ENCODE assay signal across 1 cellular context in the genomic region with DNA sequence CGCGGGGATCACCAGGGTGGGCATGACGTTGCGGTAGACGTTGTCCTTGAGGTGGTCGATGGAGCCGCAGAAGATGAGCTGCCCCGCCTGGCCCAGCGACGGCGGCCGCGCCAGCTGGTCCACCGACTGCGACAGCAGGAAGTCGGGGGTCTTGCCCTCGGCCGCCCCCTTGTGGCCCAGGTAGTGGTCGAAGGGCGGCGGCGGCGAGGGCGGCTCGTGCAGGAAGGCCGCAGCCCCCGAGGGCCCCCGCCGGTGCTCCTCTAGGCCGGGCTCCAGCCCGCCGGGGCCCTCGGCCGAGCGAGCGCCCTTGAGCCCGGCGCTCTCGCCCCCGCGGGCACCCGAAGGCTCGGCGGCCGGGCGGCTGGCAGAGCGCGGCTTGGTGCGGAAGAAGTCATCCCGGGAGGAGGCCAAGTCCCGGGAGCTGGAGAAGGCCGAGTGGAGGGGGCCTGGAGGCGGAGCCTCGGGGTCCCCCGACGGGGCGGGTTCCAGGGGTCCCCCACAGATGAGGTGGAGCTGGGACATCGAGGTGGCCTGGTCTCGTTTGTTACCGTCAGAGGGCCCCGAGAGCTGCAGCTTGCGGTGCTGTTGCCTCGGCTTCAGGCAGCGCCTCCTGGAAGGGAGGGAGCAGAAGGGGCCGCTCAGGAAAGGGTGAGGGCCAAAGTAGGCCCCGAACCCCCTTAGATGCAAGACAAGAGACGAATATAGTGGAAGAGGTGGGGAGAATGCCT.
TF ChIP-seq lines count a peak whose summit lies in the region.

No MANE protein-coding gene starts in this region.

TF ChIP-seq in GM12878, 131 proteins besides CTCF, POLR2A, EP300 and RAD21:
- TF ChIP-seq BHLHE40 (IDR thresholded peaks at IDR 0.05; ENCODE audit: borderline replicate concordance in 1 of 2, low read depth in 2 of 2, low read length in 1 of 2): peak in 1 of 2 experiments; percentile 87; a peak in 2 of 4 replicates
- no peak for TF ChIP-seq STAT3 (IDR thresholded peaks at IDR 0.05; ENCODE audit: low read depth, low read length)
- TF ChIP-seq, protein P1, sequence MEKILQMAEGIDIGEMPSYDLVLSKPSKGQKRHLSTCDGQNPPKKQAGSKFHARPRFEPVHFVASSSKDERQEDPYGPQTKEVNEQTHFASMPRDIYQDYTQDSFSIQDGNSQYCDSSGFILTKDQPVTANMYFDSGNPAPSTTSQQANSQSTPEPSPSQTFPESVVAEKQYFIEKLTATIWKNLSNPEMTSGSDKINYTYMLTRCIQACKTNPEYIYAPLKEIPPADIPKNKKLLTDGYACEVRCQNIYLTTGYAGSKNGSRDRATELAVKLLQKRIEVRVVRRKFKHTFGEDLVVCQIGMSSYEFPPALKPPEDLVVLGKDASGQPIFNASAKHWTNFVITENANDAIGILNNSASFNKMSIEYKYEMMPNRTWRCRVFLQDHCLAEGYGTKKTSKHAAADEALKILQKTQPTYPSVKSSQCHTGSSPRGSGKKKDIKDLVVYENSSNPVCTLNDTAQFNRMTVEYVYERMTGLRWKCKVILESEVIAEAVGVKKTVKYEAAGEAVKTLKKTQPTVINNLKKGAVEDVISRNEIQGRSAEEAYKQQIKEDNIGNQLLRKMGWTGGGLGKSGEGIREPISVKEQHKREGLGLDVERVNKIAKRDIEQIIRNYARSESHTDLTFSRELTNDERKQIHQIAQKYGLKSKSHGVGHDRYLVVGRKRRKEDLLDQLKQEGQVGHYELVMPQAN (conservative IDR thresholded peaks at IDR 0.05): no peak
- TF ChIP-seq SMARCA5 (IDR thresholded peaks at IDR 0.05): peak; percentile 31; the same call in 1 of the 2 replicates
- TF ChIP-seq EGR1 (IDR thresholded peaks at IDR 0.05; ENCODE audit: borderline replicate concordance in 1 of 2, low read depth in 2 of 2, low read length in 2 of 2): peak in 1 of 2 experiments; percentile 22; a peak in 1 of 3 replicates
- TF ChIP-seq HCFC1 (IDR thresholded peaks at IDR 0.05; ENCODE audit: low read length): no peak
- peak; percentile 42; the same call in 1 of the 2 replicates for TF ChIP-seq YY1 (IDR thresholded peaks at IDR 0.05; ENCODE audit: low read depth, low read length)
- TF ChIP-seq TCF12 (IDR thresholded peaks at IDR 0.05; ENCODE audit: low read depth, low read length): peak; percentile 63; the same call in 1 of the 2 replicates
- no peak for TF ChIP-seq POLR2AphosphoS2 (IDR thresholded peaks at IDR 0.05; ENCODE audit: low read depth, low read length)
- TF ChIP-seq, protein P2, sequence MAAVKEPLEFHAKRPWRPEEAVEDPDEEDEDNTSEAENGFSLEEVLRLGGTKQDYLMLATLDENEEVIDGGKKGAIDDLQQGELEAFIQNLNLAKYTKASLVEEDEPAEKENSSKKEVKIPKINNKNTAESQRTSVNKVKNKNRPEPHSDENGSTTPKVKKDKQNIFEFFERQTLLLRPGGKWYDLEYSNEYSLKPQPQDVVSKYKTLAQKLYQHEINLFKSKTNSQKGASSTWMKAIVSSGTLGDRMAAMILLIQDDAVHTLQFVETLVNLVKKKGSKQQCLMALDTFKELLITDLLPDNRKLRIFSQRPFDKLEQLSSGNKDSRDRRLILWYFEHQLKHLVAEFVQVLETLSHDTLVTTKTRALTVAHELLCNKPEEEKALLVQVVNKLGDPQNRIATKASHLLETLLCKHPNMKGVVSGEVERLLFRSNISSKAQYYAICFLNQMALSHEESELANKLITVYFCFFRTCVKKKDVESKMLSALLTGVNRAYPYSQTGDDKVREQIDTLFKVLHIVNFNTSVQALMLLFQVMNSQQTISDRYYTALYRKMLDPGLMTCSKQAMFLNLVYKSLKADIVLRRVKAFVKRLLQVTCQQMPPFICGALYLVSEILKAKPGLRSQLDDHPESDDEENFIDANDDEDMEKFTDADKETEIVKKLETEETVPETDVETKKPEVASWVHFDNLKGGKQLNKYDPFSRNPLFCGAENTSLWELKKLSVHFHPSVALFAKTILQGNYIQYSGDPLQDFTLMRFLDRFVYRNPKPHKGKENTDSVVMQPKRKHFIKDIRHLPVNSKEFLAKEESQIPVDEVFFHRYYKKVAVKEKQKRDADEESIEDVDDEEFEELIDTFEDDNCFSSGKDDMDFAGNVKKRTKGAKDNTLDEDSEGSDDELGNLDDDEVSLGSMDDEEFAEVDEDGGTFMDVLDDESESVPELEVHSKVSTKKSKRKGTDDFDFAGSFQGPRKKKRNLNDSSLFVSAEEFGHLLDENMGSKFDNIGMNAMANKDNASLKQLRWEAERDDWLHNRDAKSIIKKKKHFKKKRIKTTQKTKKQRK (IDR thresholded peaks at IDR 0.05; ENCODE audit: low read depth, low read length): no peak
- 0 out of 2 replicates have a peak, but pooled peaks have one; percentile 81 for TF ChIP-seq TCF3 (IDR thresholded peaks at IDR 0.05; ENCODE audit: borderline replicate concordance, insufficient read depth, low read depth, low read length)
- TF ChIP-seq SMC3 (IDR thresholded peaks at IDR 0.05; ENCODE audit: borderline replicate concordance, low read length): peak; percentile 15; the same call in 1 of the 2 replicates
